Comparison of ENCODE assay signal across 9 cellular contexts in genomic region chr21:36909901-36910561, GRCh38. TPM values are rescaled to one million over a fixed set of nuclear protein-coding genes. Genes with fewer than 3 reads are reported as not detected.
DNase-seq lines count a peak whose midpoint lies in the region; ATAC-seq and TF ChIP-seq lines count a peak whose summit lies in the region.
"Had no signal": no experiment of that assay in that cellular context is flagged by ENCODE, and none has a peak within 500 bp of the region (broad histone marks: within the 10 kb centered on the region; RNA-seq: fewer than 3 reads in every experiment).

No MANE protein-coding gene starts in this region.

- peaks cover 3% of the 10 kb centered on the region for H3K4me1 ChIP-seq in Panc1 (ENCODE audit: control insufficient read depth, insufficient read depth, low read length)
- no peaks in the 10 kb centered on the region for H3K4me1 ChIP-seq in smooth muscle cell (ENCODE audit: low read depth)

- H3K27ac ChIP-seq in Panc1 (ENCODE audit: low read length) (no peak overlapping the region), smooth muscle cell (ENCODE audit: low read depth) (peak overlapping the region; percentile 97)

- H3K27me3 ChIP-seq in Panc1 (ENCODE audit: control insufficient read depth, insufficient read depth, low read length): no peaks in the 10 kb centered on the region
- H3K27me3 ChIP-seq in smooth muscle cell (ENCODE audit: low read depth): no peaks in the 10 kb centered on the region

- no peak overlapping the region for H3K4me3 Mint-ChIP-seq in activated naive CD4-positive, alpha-beta T cell treated with anti-CD3 and anti-CD28 coated beads for 36 hours
- H3K4me3 Mint-ChIP-seq in activated naive CD4-positive, alpha-beta T cell treated with anti-CD3 and anti-CD28 coated beads, Interleukin-2, amount 10 ng/mL, durations not matched to agents 7 days and 5 days: no peak overlapping the region
- no peak overlapping the region for H3K4me3 Mint-ChIP-seq in naive thymus-derived CD8-positive, alpha-beta T cell

- H4K20me1 ChIP-seq in smooth muscle cell (ENCODE audit: low read depth): no peaks in the 10 kb centered on the region

- no peaks in the 10 kb centered on the region for H3K36me3 Mint-ChIP-seq in activated naive CD4-positive, alpha-beta T cell treated with anti-CD3 and anti-CD28 coated beads for 36 hours (ENCODE audit: low read depth)
- H3K36me3 Mint-ChIP-seq in activated naive CD4-positive, alpha-beta T cell treated with anti-CD3 and anti-CD28 coated beads, Interleukin-2, amount 10 ng/mL, durations not matched to agents 7 days and 5 days: no peaks in the 10 kb centered on the region
- peaks cover 0 to 10% (median 6%) of the 10 kb centered on the region in 3 donors for H3K36me3 Mint-ChIP-seq in naive thymus-derived CD8-positive, alpha-beta T cell

- H3K36me3 ChIP-seq in Panc1 (ENCODE audit: control insufficient read depth, insufficient read depth, low read length) (no peaks in the 10 kb centered on the region), smooth muscle cell (ENCODE audit: low read depth) (no peaks in the 10 kb centered on the region)

- no peak overlapping the region for H2AFZ ChIP-seq in smooth muscle cell (ENCODE audit: low read depth)

- no peak for TF ChIP-seq CTCF in Panc1 (IDR thresholded peaks at IDR 0.05)
- no peak for TF ChIP-seq CTCF in smooth muscle cell (IDR thresholded peaks at IDR 0.05; ENCODE audit: borderline replicate concordance, insufficient read depth, poor library complexity, severe bottlenecking)

- H3K4me2 ChIP-seq in smooth muscle cell: peak overlapping the region; percentile 47

- H3F3A ChIP-seq in smooth muscle cell (ENCODE audit: low read depth): no peaks in the 10 kb centered on the region

- DNase-seq in activated naive CD4-positive, alpha-beta T cell treated with anti-CD3 and anti-CD28 coated beads for 36 hours: no peak
- no peak for DNase-seq in activated naive CD4-positive, alpha-beta T cell treated with anti-CD3 and anti-CD28 coated beads, Interleukin-2, amount 10 ng/mL, durations not matched to agents 7 days and 5 days
- peak; percentile 91 for DNase-seq in Panc1 (ENCODE audit: low read depth, low spot score)
- peak; percentile 55 for DNase-seq in epidermal melanocyte (ENCODE audit: insufficient read length, low spot score)
- DNase-seq in smooth muscle cell (lab: John Stamatoyannopoulos, UW; ENCODE audit: unreplicated experiment): no peak
- DNase-seq in C1 segment of cervical spinal cord (lab: John Stamatoyannopoulos, UW): no peak
- no peak for DNase-seq in NCI-H69 (lab: John Stamatoyannopoulos, UW)
- DNase-seq in naive thymus-derived CD8-positive, alpha-beta T cell: no peak
- DNase-seq: DMS79 treated with DMSO at 0.1 percent for 48 hours had no signal

- H3K9me3 ChIP-seq in Panc1 (ENCODE audit: control insufficient read depth, insufficient read depth, low read depth, low read length) (no peaks in the 10 kb centered on the region), smooth muscle cell (replicated peaks; ENCODE audit: low read depth) (no peaks in the 10 kb centered on the region)

- H3K4me3 ChIP-seq in Panc1 (ENCODE audit: low read depth in 2 of 2, low read length in 2 of 2): no peak overlapping the region
- H3K4me3 ChIP-seq in smooth muscle cell: no peak overlapping the region

- CTCF ChIA-PET in activated naive CD4-positive, alpha-beta T cell treated with anti-CD3 and anti-CD28 coated beads for 36 hours (lab: Charles Lee): interaction anchor here (0.6 kb wide), 1 partner anchor 51 kb away, joined by 3 read pairs; no protein-coding TSS in a partner anchor
- CTCF ChIA-PET in activated naive CD4-positive, alpha-beta T cell treated with anti-CD3 and anti-CD28 coated beads, Interleukin-2, amount 10 ng/mL, durations not matched to agents 7 days and 5 days (lab: Charles Lee): no interaction called here
- CTCF ChIA-PET in Panc1 (lab: Charles Lee): interaction anchor here (0.6 kb wide), 1 partner anchor 481 kb away, joined by 3 read pairs; no protein-coding TSS in a partner anchor

- H3K27me3 Mint-ChIP-seq in activated naive CD4-positive, alpha-beta T cell treated with anti-CD3 and anti-CD28 coated beads for 36 hours (ENCODE audit: low read depth): no peaks in the 10 kb centered on the region
- no peaks in the 10 kb centered on the region for H3K27me3 Mint-ChIP-seq in activated naive CD4-positive, alpha-beta T cell treated with anti-CD3 and anti-CD28 coated beads, Interleukin-2, amount 10 ng/mL, durations not matched to agents 7 days and 5 days
- H3K27me3 Mint-ChIP-seq in naive thymus-derived CD8-positive, alpha-beta T cell: no peaks in the 10 kb centered on the region

- ATAC-seq in Panc1: peak; percentile 84
- ATAC-seq in naive thymus-derived CD8-positive, alpha-beta T cell: no peak

- H3K9me3 Mint-ChIP-seq in activated naive CD4-positive, alpha-beta T cell treated with anti-CD3 and anti-CD28 coated beads for 36 hours: no peaks in the 10 kb centered on the region
- no peaks in the 10 kb centered on the region for H3K9me3 Mint-ChIP-seq in activated naive CD4-positive, alpha-beta T cell treated with anti-CD3 and anti-CD28 coated beads, Interleukin-2, amount 10 ng/mL, durations not matched to agents 7 days and 5 days
- no peaks in the 10 kb centered on the region for H3K9me3 Mint-ChIP-seq in naive thymus-derived CD8-positive, alpha-beta T cell

- peaks cover 15% of the 10 kb centered on the region for H3K4me1 Mint-ChIP-seq in activated naive CD4-positive, alpha-beta T cell treated with anti-CD3 and anti-CD28 coated beads for 36 hours (ENCODE audit: low read depth)
- H3K4me1 Mint-ChIP-seq in activated naive CD4-positive, alpha-beta T cell treated with anti-CD3 and anti-CD28 coated beads, Interleukin-2, amount 10 ng/mL, durations not matched to agents 7 days and 5 days: no peaks in the 10 kb centered on the region
- H3K4me1 Mint-ChIP-seq in naive thymus-derived CD8-positive, alpha-beta T cell: peaks cover 0 to 3% (median 1%) of the 10 kb centered on the region in 4 donors

- peak overlapping the region; percentile 74 for H3K27ac Mint-ChIP-seq in activated naive CD4-positive, alpha-beta T cell treated with anti-CD3 and anti-CD28 coated beads for 36 hours
- H3K27ac Mint-ChIP-seq in activated naive CD4-positive, alpha-beta T cell treated with anti-CD3 and anti-CD28 coated beads, Interleukin-2, amount 10 ng/mL, durations not matched to agents 7 days and 5 days: no peak overlapping the region
- no peak overlapping the region for H3K27ac Mint-ChIP-seq in naive thymus-derived CD8-positive, alpha-beta T cell

- H3K9ac ChIP-seq in smooth muscle cell (ENCODE audit: low read depth): peak overlapping the region; percentile 95

- intact Hi-C loops in activated naive CD4-positive, alpha-beta T cell treated with anti-CD3 and anti-CD28 coated beads for 36 hours (cut with micrococcal nuclease): no loop called here
- intact Hi-C loops in Panc1 (cut with micrococcal nuclease; ENCODE audit: unreplicated experiment): no loop called here

- in situ Hi-C loops in Panc1 (cut with HindIII; ENCODE audit: low pct_unique_long_range_greater_than_20kb, low sequenced_read_pairs): no loop called here

- BruUV-seq in Panc1 (replicated peaks; lab: Mats Ljungman, UMichigan): no TSS peak

- H3K79me2 ChIP-seq in smooth muscle cell (ENCODE audit: low read depth): no peaks in the 10 kb centered on the region

- POLR2A ChIA-PET in Panc1 (lab: Charles Lee): no interaction called here
- POLR2A ChIA-PET in naive thymus-derived CD8-positive, alpha-beta T cell (lab: Charles Lee): no interaction called here

- 55% methylated on average over 16 of the region's 16 CpGs for WGBS in smooth muscle cell (ENCODE audit: low lambda C conversion rate)

RNA-seq across cellular contexts. Expression of gene HLCS, which starts 56.4 kb away (rescaled TPM):
- total RNA-seq in activated naive CD4-positive, alpha-beta T cell treated with anti-CD3 and anti-CD28 coated beads for 36 hours: 10 to 100 TPM; 12.5 to 12.6 TPM
- total RNA-seq in Panc1 (2021; ENCODE audit: unreplicated experiment): 15.3 TPM
- polyA plus RNA-seq in Panc1 (2012; ENCODE audit: insufficient read length): 10.5 TPM
- 17.5 and 20.6 TPM in 2 replicates for total RNA-seq in smooth muscle cell
- 7.5 and 13.7 TPM in 2 replicates for polyA plus RNA-seq in smooth muscle cell
- 10 to 100 TPM; 12.3 to 13.4 TPM for total RNA-seq in naive thymus-derived CD8-positive, alpha-beta T cell
- 10 to 100 TPM in 1 of 3 donors, 1 to 10 TPM in 2; 6.2 to 12.5 (median 8.6) TPM for polyA plus RNA-seq in naive thymus-derived CD8-positive, alpha-beta T cell

Comparison
In these comparisons a context has a peak if more than half of its experiments do, and no peak if none do; other contexts are left out.
1. DNase-seq: peak in Panc1 (single experiment) and epidermal melanocyte (single experiment); none in activated naive CD4-positive, alpha-beta T cell treated with anti-CD3 and anti-CD28 coated beads for 36 hours (single experiment), activated naive CD4-positive, alpha-beta T cell treated with anti-CD3 and anti-CD28 coated beads, Interleukin-2, amount 10 ng/mL, durations not matched to agents 7 days and 5 days (single experiment), smooth muscle cell (single experiment), C1 segment of cervical spinal cord (0 of 14), NCI-H69 (single experiment) and naive thymus-derived CD8-positive, alpha-beta T cell (0 of 10).